11 cellular contexts compared by ENCODE assay signal in genomic region chr1:235259133-235259778, GRCh38.
DNase-seq lines count a peak whose midpoint lies in the region; ATAC-seq, FAIRE-seq and TF ChIP-seq lines count a peak whose summit lies in the region.
"Had no signal": no experiment of that assay in that cellular context is flagged by ENCODE, and none has a peak within 500 bp of the region (broad histone marks: within the 10 kb centered on the region; RNA-seq: fewer than 3 reads in every experiment).

No MANE protein-coding gene starts in this region.

- H3K9ac ChIP-seq in HUES48 (ENCODE audit: low read depth, low read length) (peak overlapping the region; percentile 3; the same call in 1 of the 2 replicates), kidney (ENCODE audit: low read length in 2 of 2) (no peak overlapping the region)

- FAIRE-seq in kidney (lab: Jason Lieb, UNC): no peak
- FAIRE-seq: astrocyte had no signal

- no peaks in the 10 kb centered on the region for H3K9me3 ChIP-seq in HUES48 (ENCODE audit: control insufficient read depth, insufficient read depth, low read length)
- no peaks in the 10 kb centered on the region for H3K9me3 ChIP-seq in body of pancreas
- no peaks in the 10 kb centered on the region for H3K9me3 ChIP-seq in vagina
- H3K9me3 ChIP-seq in kidney (ENCODE audit: control insufficient read depth in 1 of 2, low read length in 2 of 2): no peaks in the 10 kb centered on the region
- H3K9me3 ChIP-seq: upper lobe of left lung had no signal

- peak in 2 of 7 experiments; percentile 10 to 28 for TF ChIP-seq CTCF in body of pancreas (IDR thresholded peaks at IDR 0.05)
- TF ChIP-seq CTCF in vagina (IDR thresholded peaks at IDR 0.05): no peak
- no peak for TF ChIP-seq CTCF in kidney (IDR thresholded peaks at IDR 0.05; ENCODE audit: borderline replicate concordance, extremely low read depth, insufficient read depth)

- intact Hi-C loops in body of pancreas (cut with DNase I): loop anchor here (10.0 kb wide), 1 partner anchor 156 kb away; no protein-coding TSS in a partner anchor
- intact Hi-C loops in vagina (cut with DNase I): no loop called here
- intact Hi-C loops in kidney (cut with DNase I): no loop called here

- no peak for DNase-seq in activated T-cell treated with anti-CD3 and anti-CD28 coated beads, Interleukin-2, amount 50 U/mL, for 72 hours
- DNase-seq in activated T-cell treated with anti-CD3 and anti-CD28 coated beads, Interleukin-2, amount 50 U/mL, for 1 hour: no peak
- DNase-seq in body of pancreas (peak; percentile 36 to 62 (median 50)), vagina (ENCODE audit: extremely low spot score in 2 of 2) (no peak), inferior parietal cortex (ENCODE audit: extremely low spot score) (no peak), kidney (no peak)
- no peak for DNase-seq in stimulated activated naive CD8-positive, alpha-beta T cell treated with anti-CD3 and anti-CD28 coated beads, Interleukin-15, Interleukin-2, amounts not matched to agents 100 U/mL and 50 U/mL, for 24 hours
- DNase-seq: NCI-H226, upper lobe of left lung had no signal

- peak overlapping the region in 1 of 2 donors; percentile 32 for H3K4me3 Mint-ChIP-seq in activated T-cell treated with anti-CD3 and anti-CD28 coated beads, Interleukin-2, amount 50 U/mL, for 72 hours

- H3K4me1 Mint-ChIP-seq in activated T-cell treated with anti-CD3 and anti-CD28 coated beads, Interleukin-2, amount 50 U/mL, for 72 hours (ENCODE audit: low read depth): peaks cover 47% of the 10 kb centered on the region

- H3K27ac ChIP-seq in HUES48 (ENCODE audit: low read depth, low read length) (peak overlapping the region; percentile 24), body of pancreas (peak overlapping the region in 3 of 4 donors; percentile 18 to 72 (median 21)), vagina (no peak overlapping the region), kidney (ENCODE audit: low read depth in 2 of 2, low read length in 2 of 2) (no peak overlapping the region)

- no peaks in the 10 kb centered on the region for H3K27me3 Mint-ChIP-seq in activated T-cell treated with anti-CD3 and anti-CD28 coated beads, Interleukin-2, amount 50 U/mL, for 72 hours (ENCODE audit: low read depth)

- H3K36me3 Mint-ChIP-seq in activated T-cell treated with anti-CD3 and anti-CD28 coated beads, Interleukin-2, amount 50 U/mL, for 72 hours (ENCODE audit: insufficient read depth in 2 of 2): peaks cover 0 to 3% of the 10 kb centered on the region in 2 donors

- 11 to 47% methylated on average over 1 of the region's 1 CpG for WGBS in body of pancreas, 2 donors

- TF ChIP-seq POLR2A in body of pancreas (IDR thresholded peaks at IDR 0.05): no peak
- no peak for TF ChIP-seq POLR2A in vagina (IDR thresholded peaks at IDR 0.05)

- H3K27ac Mint-ChIP-seq in activated T-cell treated with anti-CD3 and anti-CD28 coated beads, Interleukin-2, amount 50 U/mL, for 72 hours: peak overlapping the region; percentile 91

- no peaks in the 10 kb centered on the region for H3K27me3 ChIP-seq in HUES48 (ENCODE audit: control insufficient read depth, insufficient read depth, low read length)
- no peaks in the 10 kb centered on the region for H3K27me3 ChIP-seq in body of pancreas
- no peaks in the 10 kb centered on the region for H3K27me3 ChIP-seq in vagina
- H3K27me3 ChIP-seq: upper lobe of left lung had no signal

- no peaks in the 10 kb centered on the region for H3K9me3 Mint-ChIP-seq in activated T-cell treated with anti-CD3 and anti-CD28 coated beads, Interleukin-2, amount 50 U/mL, for 72 hours

- H3K4me3 ChIP-seq in HUES48 (ENCODE audit: low read depth, low read length) (no peak overlapping the region), body of pancreas (no peak overlapping the region), vagina (no peak overlapping the region), kidney (ENCODE audit: low read length in 2 of 2) (no peak overlapping the region)
- H3K4me3 ChIP-seq: upper lobe of left lung had no signal

- peaks cover 12% of the 10 kb centered on the region for H3K4me1 ChIP-seq in HUES48 (ENCODE audit: control insufficient read depth, insufficient read depth, low read length)
- H3K4me1 ChIP-seq in body of pancreas: peaks cover 13% of the 10 kb centered on the region
- H3K4me1 ChIP-seq in vagina: peaks cover 35% of the 10 kb centered on the region
- no peaks in the 10 kb centered on the region for H3K4me1 ChIP-seq in kidney (ENCODE audit: control insufficient read depth in 1 of 2, insufficient read depth in 1 of 2, low read depth in 1 of 2, low read length in 2 of 2)

- no peak for ATAC-seq in activated T-cell treated with anti-CD3 and anti-CD28 coated beads, Interleukin-2, amount 50 U/mL, for 72 hours (replicated peaks in 1 of 2)
- peak; percentile 68 for ATAC-seq in body of pancreas
- peak; percentile 49 for ATAC-seq in stimulated activated naive CD8-positive, alpha-beta T cell treated with anti-CD3 and anti-CD28 coated beads, Interleukin-15, Interleukin-2, amounts not matched to agents 100 U/mL and 50 U/mL, for 24 hours

- H3K36me3 ChIP-seq in HUES48 (ENCODE audit: control insufficient read depth, insufficient read depth, low read length) (peaks cover 23% of the 10 kb centered on the region), body of pancreas (replicated peaks in 1 of 2; ENCODE audit: insufficient read depth in 1 of 2, low read depth in 2 of 2) (no peaks in the 10 kb centered on the region), vagina (no peaks in the 10 kb centered on the region), kidney (ENCODE audit: control insufficient read depth in 1 of 2, insufficient read depth in 2 of 2, low read length in 2 of 2) (no peaks in the 10 kb centered on the region)

Comparison
In these comparisons a context has a peak if more than half of its experiments do, and no peak if none do; other contexts are left out.
1. ATAC-seq: peak in body of pancreas (single experiment) and stimulated activated naive CD8-positive, alpha-beta T cell treated with anti-CD3 and anti-CD28 coated beads, Interleukin-15, Interleukin-2, amounts not matched to agents 100 U/mL and 50 U/mL, for 24 hours (single experiment); none in activated T-cell treated with anti-CD3 and anti-CD28 coated beads, Interleukin-2, amount 50 U/mL, for 72 hours (0 of 2).
2. DNase-seq: peak in body of pancreas (4 of 4); none in activated T-cell treated with anti-CD3 and anti-CD28 coated beads, Interleukin-2, amount 50 U/mL, for 72 hours (0 of 2), activated T-cell treated with anti-CD3 and anti-CD28 coated beads, Interleukin-2, amount 50 U/mL, for 1 hour (single experiment), stimulated activated naive CD8-positive, alpha-beta T cell treated with anti-CD3 and anti-CD28 coated beads, Interleukin-15, Interleukin-2, amounts not matched to agents 100 U/mL and 50 U/mL, for 24 hours (single experiment), vagina (0 of 2), inferior parietal cortex (single experiment) and kidney (single experiment).
3. H3K27ac ChIP-seq: peak in HUES48 (single experiment) and body of pancreas (3 of 4); none in vagina (single experiment) and kidney (0 of 2).